Comparison of ENCODE assay signal across 7 cellular contexts in genomic region chr6:75219213-75219612, GRCh38. TPM values are rescaled to one million over a fixed set of nuclear protein-coding genes. Genes with fewer than 3 reads are reported as not detected.
"Had no signal": no experiment of that assay in that cellular context is flagged by ENCODE, and none has a peak within 500 bp of the region (broad histone marks: within the 10 kb centered on the region; RNA-seq: fewer than 3 reads in every experiment).

No MANE protein-coding gene starts in this region.

- H3K4me2 ChIP-seq: GM23338 had no signal

- DNase-seq: H9, HCEC 1CT, KG1 had no signal

- H3K9me3 Mint-ChIP-seq: GM23338, H9 had no signal

- H3K4me3 Mint-ChIP-seq: GM23338, H9 had no signal

- ATAC-seq: GM23338, HepG2, K562 had no signal

- H2AFZ ChIP-seq: GM23338 had no signal

- H3K27ac Mint-ChIP-seq: GM23338, H9 had no signal

- H3K27ac ChIP-seq: HL-60 had no signal

- H3K4me3 ChIP-seq: GM23338, K562 had no signal

RNA-seq across cellular contexts. Expression of gene COL12A1, which starts 13.4 kb away (rescaled TPM):
- polyA plus RNA-seq: HepG2, K562 had no signal
